9 cellular contexts compared by ENCODE assay signal in genomic region chr9:72292184-72292787, GRCh38.
A peak's percentile ranks its signal among the peaks of the same experiment; 100 is the strongest.
DNase-seq lines count a peak whose midpoint lies in the region; ATAC-seq and TF ChIP-seq lines count a peak whose summit lies in the region.
"Had no signal": no experiment of that assay in that cellular context is flagged by ENCODE, and none has a peak within 500 bp of the region (broad histone marks: within the 10 kb centered on the region; RNA-seq: fewer than 3 reads in every experiment).

No MANE protein-coding gene starts in this region.

- DNase-seq in NCI-H1417 (lab: John Stamatoyannopoulos, UW) (peak; percentile 6 to 67 (median 20)), NCI-H1417 treated with DMSO at 0.1 percent for 48 hours (lab: John Stamatoyannopoulos, UW) (no peak), astrocyte of the spinal cord (ENCODE audit: low read depth, low spot score) (peak; percentile 68), iris pigment epithelial cell (ENCODE audit: low read depth) (peak; percentile 62), uterus (no peak), epidermal melanocyte (ENCODE audit: insufficient read length, low spot score) (no peak)
- DNase-seq in stimulated activated effector memory CD8-positive, alpha-beta T cell treated with anti-CD3 and anti-CD28 coated beads, Interleukin-12 subunit alpha, Interleukin-12 subunit beta, amount 100 ng/mL, for 72 hours (ENCODE audit: low spot score in 2 of 2), result no peak

- no peaks in the 10 kb centered on the region for H3K36me3 ChIP-seq in Loucy (ENCODE audit: insufficient read depth, low read length)
- H3K36me3 ChIP-seq in uterus, result no peaks in the 10 kb centered on the region

- TF ChIP-seq POLR2A in uterus (IDR thresholded peaks at IDR 0.05), result no peak

- H3K4me2 ChIP-seq in Loucy (ENCODE audit: low read depth, low read length, poor library complexity, severe bottlenecking), result no peak overlapping the region

- H3K9me2 ChIP-seq in Loucy (replicated peaks; ENCODE audit: low read depth, low read length), result no peaks in the 10 kb centered on the region

- no peak overlapping the region for H3K9ac ChIP-seq in Loucy (ENCODE audit: low read depth, low read length, poor library complexity, severe bottlenecking)

- no peak overlapping the region for H3K27ac Mint-ChIP-seq in stimulated activated effector memory CD8-positive, alpha-beta T cell treated with anti-CD3 and anti-CD28 coated beads, Interleukin-12 subunit alpha, Interleukin-12 subunit beta, amount 100 ng/mL, for 72 hours
- H3K27ac Mint-ChIP-seq: CD8-positive, alpha-beta memory T cell had no signal

- in situ Hi-C loops in astrocyte of the spinal cord (cut with HindIII; ENCODE audit: low sequenced_read_pairs), result no loop called here

- peak; percentile 65 for TF ChIP-seq CTCF in Loucy (conservative IDR thresholded peaks at IDR 0.05; ENCODE audit: low read length)
- TF ChIP-seq CTCF in astrocyte of the spinal cord (IDR thresholded peaks at IDR 0.05; ENCODE audit: low read depth, low read length), result peak; percentile 45
- TF ChIP-seq CTCF in uterus (IDR thresholded peaks at IDR 0.05), result peak; percentile 54 to 69 (median 64)

- no peaks in the 10 kb centered on the region for H3K36me3 Mint-ChIP-seq in stimulated activated effector memory CD8-positive, alpha-beta T cell treated with anti-CD3 and anti-CD28 coated beads, Interleukin-12 subunit alpha, Interleukin-12 subunit beta, amount 100 ng/mL, for 72 hours
- H3K36me3 Mint-ChIP-seq: CD8-positive, alpha-beta memory T cell had no signal

- H3K4me3 Mint-ChIP-seq in stimulated activated effector memory CD8-positive, alpha-beta T cell treated with anti-CD3 and anti-CD28 coated beads, Interleukin-12 subunit alpha, Interleukin-12 subunit beta, amount 100 ng/mL, for 72 hours, result no peak overlapping the region
- H3K4me3 Mint-ChIP-seq: CD8-positive, alpha-beta memory T cell had no signal

- H3F3A ChIP-seq in Loucy (ENCODE audit: low read depth), result no peaks in the 10 kb centered on the region

- H3K4me1 ChIP-seq in Loucy (ENCODE audit: insufficient read depth, low read length, poor library complexity, severe bottlenecking) (no peaks in the 10 kb centered on the region), uterus (no peaks in the 10 kb centered on the region)

- no peaks in the 10 kb centered on the region for H3K4me1 Mint-ChIP-seq in stimulated activated effector memory CD8-positive, alpha-beta T cell treated with anti-CD3 and anti-CD28 coated beads, Interleukin-12 subunit alpha, Interleukin-12 subunit beta, amount 100 ng/mL, for 72 hours
- H3K4me1 Mint-ChIP-seq: CD8-positive, alpha-beta memory T cell had no signal

- no peaks in the 10 kb centered on the region for H4K20me1 ChIP-seq in Loucy (ENCODE audit: insufficient read depth, low read length, poor library complexity, severe bottlenecking)

- no peak overlapping the region for H3K4me3 ChIP-seq in Loucy (ENCODE audit: low read length, poor library complexity, severe bottlenecking)
- no peak overlapping the region for H3K4me3 ChIP-seq in astrocyte of the spinal cord (ENCODE audit: low read depth, low read length)
- no peak overlapping the region for H3K4me3 ChIP-seq in uterus

- no peak overlapping the region for H3K27ac ChIP-seq in uterus

- H3K79me2 ChIP-seq in Loucy (ENCODE audit: insufficient read depth, low read length), result no peaks in the 10 kb centered on the region

- H3K27me3 ChIP-seq in Loucy (ENCODE audit: insufficient read depth, low read length, poor library complexity, severe bottlenecking) (no peaks in the 10 kb centered on the region), uterus (no peaks in the 10 kb centered on the region)

- H3K9me3 ChIP-seq in Loucy (ENCODE audit: insufficient read depth, low read depth, low read length), result no peaks in the 10 kb centered on the region
- no peaks in the 10 kb centered on the region for H3K9me3 ChIP-seq in uterus

- H3K9me3 Mint-ChIP-seq in stimulated activated effector memory CD8-positive, alpha-beta T cell treated with anti-CD3 and anti-CD28 coated beads, Interleukin-12 subunit alpha, Interleukin-12 subunit beta, amount 100 ng/mL, for 72 hours, result no peaks in the 10 kb centered on the region
- H3K9me3 Mint-ChIP-seq: CD8-positive, alpha-beta memory T cell had no signal

- ATAC-seq in stimulated activated effector memory CD8-positive, alpha-beta T cell treated with anti-CD3 and anti-CD28 coated beads, Interleukin-12 subunit alpha, Interleukin-12 subunit beta, amount 100 ng/mL, for 72 hours, result no peak

- intact Hi-C loops in uterus (cut with DNase I; ENCODE audit: low total_unique reads), result loop anchor here (10.0 kb wide), 1 partner anchor 303 kb away; no protein-coding TSS in a partner anchor

- H2AFZ ChIP-seq in Loucy (ENCODE audit: low read length), result no peak overlapping the region

Comparison
In these comparisons a context has a peak if more than half of its experiments do, and no peak if none do; other contexts are left out.
1. DNase-seq: peak in NCI-H1417 (3 of 3), astrocyte of the spinal cord (single experiment) and iris pigment epithelial cell (single experiment); none in NCI-H1417 treated with DMSO at 0.1 percent for 48 hours (single experiment), uterus (0 of 2), stimulated activated effector memory CD8-positive, alpha-beta T cell treated with anti-CD3 and anti-CD28 coated beads, Interleukin-12 subunit alpha, Interleukin-12 subunit beta, amount 100 ng/mL, for 72 hours (0 of 2) and epidermal melanocyte (single experiment).
2. Peak in every context shown above with its lines, with median percentiles within 50 percentile points of each other: CTCF ChIP-seq.